ENCODE assay signal across 11 cellular contexts in the genomic region with DNA sequence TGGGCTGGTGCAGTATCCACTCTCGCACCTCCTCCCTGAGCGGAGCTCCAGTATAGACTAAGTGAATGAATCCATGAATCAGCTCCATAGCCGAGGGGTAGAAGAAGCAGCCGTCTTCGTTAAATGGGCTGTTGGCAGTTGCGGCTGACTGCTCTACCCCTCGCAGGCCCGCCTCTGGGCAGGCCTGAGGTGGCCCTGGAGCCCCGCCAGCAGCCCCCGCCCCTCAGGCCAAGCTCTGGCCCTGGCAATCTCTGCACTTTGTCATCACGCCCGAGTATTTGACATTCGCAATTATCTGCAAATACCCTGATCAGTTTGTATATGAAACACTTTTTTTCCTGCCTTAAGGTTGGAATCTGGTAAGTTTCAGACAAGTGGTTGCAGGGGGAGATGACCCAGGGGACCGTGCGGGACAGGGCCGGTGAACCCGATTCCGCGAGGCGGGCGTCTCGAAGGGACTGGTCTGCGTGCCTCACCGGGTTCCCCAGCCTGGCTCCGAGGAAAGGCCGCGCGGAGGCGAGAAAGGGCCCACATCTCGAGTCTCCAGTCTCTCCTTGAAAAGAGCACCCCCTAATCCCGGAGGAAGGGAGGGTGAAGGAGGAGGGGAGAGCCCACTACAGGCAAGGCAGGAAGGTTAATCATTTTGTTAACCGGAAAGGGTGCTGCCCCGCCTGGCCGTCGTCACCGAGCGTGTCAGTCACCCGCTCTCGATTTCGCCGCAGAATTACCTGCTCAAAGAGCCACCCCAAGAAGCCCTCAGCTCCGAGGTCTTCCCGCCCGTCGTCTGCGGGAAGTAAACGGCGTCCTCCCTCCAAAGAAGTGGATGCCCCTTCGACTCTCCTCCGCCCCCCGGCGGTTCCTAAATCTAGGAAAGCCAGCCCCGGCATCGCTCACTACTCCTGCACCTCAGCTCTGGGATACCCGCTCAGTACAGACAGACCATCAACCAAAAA.
DNase-seq lines count a peak whose midpoint lies in the region; ATAC-seq lines count a peak whose summit lies in the region.
"Had no signal": no experiment of that assay in that cellular context is flagged by ENCODE, and none has a peak within 500 bp of the region (broad histone marks: within the 10 kb centered on the region; RNA-seq: fewer than 3 reads in every experiment).

No MANE protein-coding gene starts in this region.

- no peak overlapping the region for H3K27ac ChIP-seq in iPS-18a (ENCODE audit: low read length)

- H3K4me3 ChIP-seq in adipocyte (ENCODE audit: low read length), result peak overlapping the region; percentile 59
- peak overlapping the region; percentile 65 for H3K4me3 ChIP-seq in iPS-18a (ENCODE audit: low read length)

- H3K4me1 ChIP-seq in adipocyte (ENCODE audit: control insufficient read depth, insufficient read depth, low read length) (peaks cover 6% of the 10 kb centered on the region), iPS-18a (ENCODE audit: control insufficient read depth, low read depth, low read length) (peaks cover 32% of the 10 kb centered on the region)

- DNase-seq in activated CD4-positive, alpha-beta T cell treated with anti-CD3 and anti-CD28 coated beads, Interleukin-2, amount 50 U/mL, for 1 hour, result peak; percentile 15
- no peak for DNase-seq in activated CD4-positive, alpha-beta T cell treated with anti-CD3 and anti-CD28 coated beads for 4 hours
- DNase-seq in adipocyte (ENCODE audit: low read depth) (peak; percentile 2), retina (peak; percentile 69), GM19238 (ENCODE audit: insufficient read length, low spot score) (no peak)
- DNase-seq: activated CD8-positive, alpha-beta memory T cell treated with anti-CD3 and anti-CD28 coated beads, Interleukin-2, amount 10 ng/mL, durations not matched to agents 7 days and 5 days; KG1; Right ventricle myocardium superior had no signal

- ATAC-seq in HG03159 (IDR thresholded peaks at IDR 0.05; ENCODE audit: unreplicated experiment) (no peak), HG03175 (IDR thresholded peaks at IDR 0.05; ENCODE audit: unreplicated experiment) (no peak)
- ATAC-seq: activated CD8-positive, alpha-beta memory T cell treated with anti-CD3 and anti-CD28 coated beads, Interleukin-2, amount 10 ng/mL, durations not matched to agents 7 days and 5 days had no signal

- no peak overlapping the region for H3K9ac ChIP-seq in adipocyte (ENCODE audit: low read length)
- H3K9ac ChIP-seq in iPS-18a (ENCODE audit: low read length), result no peak overlapping the region

- H3K9me3 ChIP-seq in adipocyte (ENCODE audit: control insufficient read depth, low read length), result no peaks in the 10 kb centered on the region
- H3K9me3 ChIP-seq in iPS-18a (ENCODE audit: control insufficient read depth, low read depth, low read length), result no peaks in the 10 kb centered on the region

- H3K27me3 ChIP-seq in adipocyte (replicated peaks; ENCODE audit: control insufficient read depth, insufficient read depth, low read length) (peaks cover 67% of the 10 kb centered on the region), iPS-18a (ENCODE audit: control insufficient read depth, insufficient read depth, low read length) (peaks cover 91% of the 10 kb centered on the region)

- H3K36me3 ChIP-seq in adipocyte (ENCODE audit: control insufficient read depth, insufficient read depth, low read length, severe bottlenecking) (no peaks in the 10 kb centered on the region), iPS-18a (ENCODE audit: control insufficient read depth, low read depth, low read length) (no peaks in the 10 kb centered on the region)

Comparison
In these comparisons a context has a peak if more than half of its experiments do, and no peak if none do; other contexts are left out.
1. DNase-seq: peak in activated CD4-positive, alpha-beta T cell treated with anti-CD3 and anti-CD28 coated beads, Interleukin-2, amount 50 U/mL, for 1 hour (single experiment), adipocyte (single experiment) and retina (single experiment); none in activated CD4-positive, alpha-beta T cell treated with anti-CD3 and anti-CD28 coated beads for 4 hours (0 of 2) and GM19238 (single experiment).